8 cellular contexts compared by ENCODE assay signal in genomic region chr6:116101790-116102189, GRCh38.
A peak's percentile ranks its signal among the peaks of the same experiment; 100 is the strongest.
DNase-seq lines count a peak whose midpoint lies in the region; ATAC-seq and TF ChIP-seq lines count a peak whose summit lies in the region.

No MANE protein-coding gene starts in this region.

- no peak overlapping the region for H3K9ac ChIP-seq in HUES6 (ENCODE audit: low read length)

- peaks cover 36% of the 10 kb centered on the region for H3K4me1 ChIP-seq in ACC112 (ENCODE audit: control insufficient read depth, insufficient read depth, low read length, unreplicated experiment)
- peaks cover 54% of the 10 kb centered on the region for H3K4me1 ChIP-seq in HUES6 (ENCODE audit: control insufficient read depth, insufficient read depth, low read length)
- H3K4me1 ChIP-seq in muscle layer of duodenum (ENCODE audit: control insufficient read depth in 1 of 2, insufficient read depth in 2 of 2, low read length in 2 of 2), result peaks cover 10 to 27% of the 10 kb centered on the region in 2 donors

- H3K9me3 ChIP-seq in HUES6 (ENCODE audit: control insufficient read depth, insufficient read depth, low read depth, low read length), result peaks cover under 1% of the 10 kb centered on the region; the same call in 1 of the 2 replicates
- H3K9me3 ChIP-seq in muscle layer of duodenum (ENCODE audit: control insufficient read depth in 1 of 2, low read length in 2 of 2), result no peaks in the 10 kb centered on the region

- peak overlapping the region; percentile 85 for H3K4me3 ChIP-seq in ACC112 (ENCODE audit: low read depth, low read length)
- peak overlapping the region; percentile 92 for H3K4me3 ChIP-seq in HUES6 (ENCODE audit: low read depth, low read length)
- peak overlapping the region; percentile 78 to 83 for H3K4me3 ChIP-seq in cardiac fibroblast (replicated peaks in 1 of 2; ENCODE audit: low read depth in 2 of 2, low read length in 2 of 2)
- H3K4me3 ChIP-seq in muscle layer of duodenum (ENCODE audit: low read depth in 1 of 2, low read length in 2 of 2), result peak overlapping the region; percentile 88 to 90

- no peaks in the 10 kb centered on the region for H3K36me3 ChIP-seq in ACC112 (ENCODE audit: insufficient read depth, low read length)
- H3K36me3 ChIP-seq in HUES6 (ENCODE audit: control insufficient read depth, insufficient read depth, low read length), result 0 out of 2 replicates have a peak, but pooled peaks cover 3% of the 10 kb centered on the region
- peaks cover 0 to 3% of the 10 kb centered on the region in 2 donors for H3K36me3 ChIP-seq in muscle layer of duodenum (ENCODE audit: control insufficient read depth in 1 of 2, insufficient read depth in 2 of 2, low read length in 2 of 2)

- H3K27me3 ChIP-seq in ACC112 (ENCODE audit: insufficient read depth, low read length), result no peaks in the 10 kb centered on the region
- no peaks in the 10 kb centered on the region for H3K27me3 ChIP-seq in HUES6 (ENCODE audit: control insufficient read depth, insufficient read depth, low read length)
- no peaks in the 10 kb centered on the region for H3K27me3 ChIP-seq in muscle layer of duodenum (ENCODE audit: low read depth, low read length)

- peak overlapping the region; percentile 94 for H2AFZ ChIP-seq in ACC112 (ENCODE audit: low read length, unreplicated experiment)

- peaks cover 24% of the 10 kb centered on the region for H3K79me2 ChIP-seq in ACC112 (ENCODE audit: control insufficient read depth, insufficient read depth, low read length, unreplicated experiment)

- DNase-seq in cardiac fibroblast (ENCODE audit: low read depth in 2 of 2), result no peak

- no peak for ATAC-seq in GM21447 (IDR thresholded peaks at IDR 0.05; ENCODE audit: unreplicated experiment)
- ATAC-seq in GM21717 (IDR thresholded peaks at IDR 0.05; ENCODE audit: unreplicated experiment), result no peak
- ATAC-seq in HG03175 (IDR thresholded peaks at IDR 0.05; ENCODE audit: unreplicated experiment), result no peak
- no peak for ATAC-seq in GM18517 (IDR thresholded peaks at IDR 0.05; ENCODE audit: unreplicated experiment)

- H3K27ac ChIP-seq in ACC112 (ENCODE audit: low read depth, low read length) (no peak overlapping the region), HUES6 (ENCODE audit: low read depth, low read length) (no peak overlapping the region), muscle layer of duodenum (ENCODE audit: low read length) (no peak overlapping the region)

- no peak for TF ChIP-seq CTCF in cardiac fibroblast (IDR thresholded peaks at IDR 0.05; ENCODE audit: low read depth, low read length)
